19 cellular contexts compared by ENCODE assay signal in the genomic region with DNA sequence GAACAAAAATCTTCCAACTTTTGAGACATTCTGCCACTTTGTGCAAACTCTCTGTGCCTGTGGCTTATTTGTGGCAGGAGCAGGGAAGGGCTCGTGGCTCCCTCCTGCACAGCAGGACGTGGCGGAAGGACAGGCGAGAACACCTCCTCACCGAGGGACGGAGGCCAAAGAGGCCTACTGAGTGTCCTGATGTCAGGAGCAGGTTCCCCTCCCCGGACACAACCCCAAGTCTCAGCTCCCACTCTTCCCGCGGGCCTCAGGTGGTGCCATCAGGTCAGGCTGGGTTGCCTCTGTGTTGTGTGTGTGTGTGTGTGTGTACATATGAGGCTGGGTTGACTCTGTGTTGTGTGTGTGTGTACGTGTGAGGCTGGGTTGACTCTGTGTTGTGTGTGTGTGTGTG.
DNase-seq lines count a peak whose midpoint lies in the region; FAIRE-seq and TF ChIP-seq lines count a peak whose summit lies in the region.
"Had no signal": no experiment of that assay in that cellular context is flagged by ENCODE, and none has a peak within 500 bp of the region (broad histone marks: within the 10 kb centered on the region; RNA-seq: fewer than 3 reads in every experiment).

No MANE protein-coding gene starts in this region.

- no peak for TF ChIP-seq POLR2A in lower leg skin (IDR thresholded peaks at IDR 0.05)

- H3K4me3 ChIP-seq in lower leg skin (ENCODE audit: low read depth, poor library complexity, severe bottlenecking), result no peak overlapping the region
- H3K4me3 ChIP-seq: A549, BLaER1 had no signal

- WGBS in lower leg skin, 2 donors, result 77% methylated on average over 10 of the region's 10 CpGs

- CTCF ChIA-PET in activated naive CD4-positive, alpha-beta T cell treated with anti-CD3 and anti-CD28 coated beads for 36 hours (lab: Charles Lee), result no interaction called here

- TF ChIP-seq CTCF in lower leg skin (IDR thresholded peaks at IDR 0.05) (no peak), osteocyte (IDR thresholded peaks at IDR 0.05) (no peak), HFFc6 (IDR thresholded peaks at IDR 0.05) (no peak)

- H3K4me3 Mint-ChIP-seq in activated naive CD4-positive, alpha-beta T cell treated with anti-CD3 and anti-CD28 coated beads for 36 hours, result no peak overlapping the region
- no peak overlapping the region for H3K4me3 Mint-ChIP-seq in osteocyte (ENCODE audit: unreplicated experiment)
- no peak overlapping the region for H3K4me3 Mint-ChIP-seq in HFFc6
- H3K4me3 Mint-ChIP-seq: CD8-positive, alpha-beta T cell had no signal

- peaks cover 38% of the 10 kb centered on the region for H3K27me3 Mint-ChIP-seq in activated naive CD4-positive, alpha-beta T cell treated with anti-CD3 and anti-CD28 coated beads for 36 hours (ENCODE audit: low read depth)
- H3K27me3 Mint-ChIP-seq in osteocyte (ENCODE audit: unreplicated experiment), result peaks cover 42% of the 10 kb centered on the region
- peaks cover 46% of the 10 kb centered on the region for H3K27me3 Mint-ChIP-seq in HFFc6 (ENCODE audit: insufficient read depth)

- no peaks in the 10 kb centered on the region for H3K36me3 Mint-ChIP-seq in activated naive CD4-positive, alpha-beta T cell treated with anti-CD3 and anti-CD28 coated beads for 36 hours (ENCODE audit: low read depth)
- H3K36me3 Mint-ChIP-seq in osteocyte (ENCODE audit: unreplicated experiment) (no peaks in the 10 kb centered on the region), HFFc6 (ENCODE audit: low read depth) (no peaks in the 10 kb centered on the region; the same call in 1 of the 2 replicates)
- H3K36me3 Mint-ChIP-seq: CD8-positive, alpha-beta T cell had no signal

- H3K27ac Mint-ChIP-seq in activated naive CD4-positive, alpha-beta T cell treated with anti-CD3 and anti-CD28 coated beads for 36 hours, result peak overlapping the region; percentile 25
- H3K27ac Mint-ChIP-seq in osteocyte (ENCODE audit: unreplicated experiment) (no peak overlapping the region), HFFc6 (no peak overlapping the region)
- H3K27ac Mint-ChIP-seq: CD8-positive, alpha-beta T cell had no signal

- FAIRE-seq in HTR-8/SVneo (lab: Jason Lieb, UNC), result peak; percentile 48
- FAIRE-seq: A549, RCC 7860 had no signal

- H3K4me1 Mint-ChIP-seq in activated naive CD4-positive, alpha-beta T cell treated with anti-CD3 and anti-CD28 coated beads for 36 hours (ENCODE audit: low read depth), result no peaks in the 10 kb centered on the region
- H3K4me1 Mint-ChIP-seq in osteocyte (ENCODE audit: unreplicated experiment), result no peaks in the 10 kb centered on the region
- H3K4me1 Mint-ChIP-seq in HFFc6 (ENCODE audit: low read depth), result no peaks in the 10 kb centered on the region

- no peaks in the 10 kb centered on the region for H3K9me3 Mint-ChIP-seq in activated naive CD4-positive, alpha-beta T cell treated with anti-CD3 and anti-CD28 coated beads for 36 hours
- H3K9me3 Mint-ChIP-seq in osteocyte (ENCODE audit: unreplicated experiment) (no peaks in the 10 kb centered on the region), HFFc6 (no peaks in the 10 kb centered on the region)
- H3K9me3 Mint-ChIP-seq: CD8-positive, alpha-beta T cell had no signal

- intact Hi-C loops in activated naive CD4-positive, alpha-beta T cell treated with anti-CD3 and anti-CD28 coated beads for 36 hours (cut with micrococcal nuclease), result no loop called here
- intact Hi-C loops in lower leg skin (cut with DNase I; ENCODE audit: low total_unique reads), result no loop called here

- no peak for DNase-seq in activated naive CD4-positive, alpha-beta T cell treated with anti-CD3 and anti-CD28 coated beads for 36 hours
- DNase-seq in activated naive CD4-positive, alpha-beta T cell treated with Interleukin-2 at 50 U/mL for 16 hours, result no peak
- no peak for DNase-seq in HTR-8/SVneo (ENCODE audit: insufficient read length, low spot score)
- peak; percentile 7 to 77 for DNase-seq in lower leg skin (ENCODE audit: low spot score in 2 of 2)
- peak; percentile 64 for DNase-seq in osteocyte (ENCODE audit: extremely low spot score, unreplicated experiment)
- no peak for DNase-seq in HFFc6
- no peak for DNase-seq in SK-N-DZ (ENCODE audit: low spot score)
- no peak for DNase-seq in stimulated activated naive CD4-positive, alpha-beta T cell treated with Interleukin-2 at 50 U/mL for 16 hours (lab: John Stamatoyannopoulos, UW)
- DNase-seq: DMS79; NCI-H1092 treated with DMSO at 0.1 percent for 48 hours; NCI-H146; NCI-H2029 treated with DMSO at 0.1 percent for 48 hours; NCI-H2171 treated with DMSO at 0.1 percent for 48 hours; NK-92 treated with Interleukin-12 subunit alpha and Interleukin-12 subunit beta, amount 100 ng/mL, for 24 hours; SHP77 treated with DMSO at 0.1 percent for 48 hours had no signal

Comparison
In these comparisons a context has a peak if more than half of its experiments do, and no peak if none do; other contexts are left out.
1. DNase-seq: peak in lower leg skin (2 of 2) and osteocyte (single experiment); none in activated naive CD4-positive, alpha-beta T cell treated with anti-CD3 and anti-CD28 coated beads for 36 hours (single experiment), activated naive CD4-positive, alpha-beta T cell treated with Interleukin-2 at 50 U/mL for 16 hours (single experiment), HTR-8/SVneo (single experiment), HFFc6 (single experiment), SK-N-DZ (single experiment) and stimulated activated naive CD4-positive, alpha-beta T cell treated with Interleukin-2 at 50 U/mL for 16 hours (single experiment).